In the genomic region with DNA sequence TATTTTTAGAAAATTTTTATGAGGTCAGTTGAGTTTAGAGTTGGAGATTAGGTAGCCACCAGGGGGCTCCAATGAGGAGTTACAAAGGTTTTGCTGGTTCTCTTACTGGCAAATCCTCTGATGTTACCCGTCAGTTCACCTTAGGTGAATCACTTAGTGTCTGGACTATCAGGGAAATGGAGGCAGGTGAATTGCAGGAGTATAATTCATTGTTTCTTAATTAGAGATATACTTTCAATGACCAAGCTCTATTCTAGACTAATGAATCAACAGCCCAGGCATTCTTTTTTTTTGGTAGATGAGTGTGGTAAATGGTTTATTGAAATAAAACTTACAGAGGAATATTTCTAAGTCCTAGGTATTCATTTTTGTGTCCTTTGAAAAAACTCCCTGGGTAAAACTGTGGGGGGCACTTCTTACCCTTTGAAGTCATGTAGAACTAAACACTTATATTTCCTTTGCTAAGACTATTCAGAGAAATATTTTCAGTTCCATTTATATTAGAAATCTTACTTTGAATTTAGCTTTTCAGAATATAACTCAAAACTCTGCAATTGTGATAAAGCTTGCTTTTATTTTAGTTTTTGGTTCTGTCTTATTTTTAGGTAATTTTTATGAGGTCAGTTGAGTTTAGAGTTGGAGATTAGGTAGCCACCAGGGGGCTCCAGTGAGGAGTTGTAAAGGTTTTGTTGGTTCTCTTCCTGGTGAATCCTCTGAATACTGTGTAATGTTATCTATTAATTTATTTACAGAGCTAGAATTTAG, we compare ENCODE assay signal across 8 cellular contexts. TPM values are rescaled to one million over a fixed set of nuclear protein-coding genes. Genes with fewer than 3 reads are reported as not detected.
DNase-seq lines count a peak whose midpoint lies in the region; ATAC-seq and TF ChIP-seq lines count a peak whose summit lies in the region.

No MANE protein-coding gene starts in this region.

- no peak overlapping the region for H3K27ac Mint-ChIP-seq in MCF 10A (ENCODE audit: low read depth, unreplicated experiment)
- H3K27ac Mint-ChIP-seq in effector memory CD8-positive, alpha-beta T cell, result peak overlapping the region in 1 of 2 donors; percentile 58

- H3K27me3 Mint-ChIP-seq in MCF 10A (ENCODE audit: insufficient read depth, unreplicated experiment), result no peaks in the 10 kb centered on the region
- no peaks in the 10 kb centered on the region for H3K27me3 Mint-ChIP-seq in effector memory CD8-positive, alpha-beta T cell

- H3K36me3 Mint-ChIP-seq in MCF 10A (ENCODE audit: insufficient read depth, unreplicated experiment), result peaks cover 93% of the 10 kb centered on the region
- H3K36me3 Mint-ChIP-seq in effector memory CD8-positive, alpha-beta T cell (ENCODE audit: insufficient read depth), result peaks cover 71% of the 10 kb centered on the region

- H3K9me3 Mint-ChIP-seq in MCF 10A (ENCODE audit: unreplicated experiment), result no peaks in the 10 kb centered on the region
- H3K9me3 Mint-ChIP-seq in effector memory CD8-positive, alpha-beta T cell, result no peaks in the 10 kb centered on the region

- peaks cover 6% of the 10 kb centered on the region for H3K4me1 Mint-ChIP-seq in MCF 10A (ENCODE audit: insufficient read depth, unreplicated experiment)
- H3K4me1 Mint-ChIP-seq in effector memory CD8-positive, alpha-beta T cell (ENCODE audit: low read depth in 2 of 2), result peaks cover 14 to 24% of the 10 kb centered on the region in 2 donors

- no peak for TF ChIP-seq POLR2A in breast epithelium (IDR thresholded peaks at IDR 0.05)
- TF ChIP-seq POLR2A in testis (IDR thresholded peaks at IDR 0.05), result no peak

- H3K4me3 ChIP-seq in breast epithelium, result no peak overlapping the region
- H3K4me3 ChIP-seq in testis, result no peak overlapping the region

- H3K4me1 ChIP-seq in breast epithelium (no peaks in the 10 kb centered on the region), testis (no peaks in the 10 kb centered on the region)

- H3K27me3 ChIP-seq in breast epithelium, result no peaks in the 10 kb centered on the region
- no peaks in the 10 kb centered on the region for H3K27me3 ChIP-seq in testis

- no TSS peak for BruUV-seq in MCF 10A (replicated peaks; lab: Mats Ljungman, UMichigan)

- CTCF ChIA-PET in MCF 10A (lab: Yijun Ruan, JAX), result interaction anchor here (0.6 to 5.9 kb wide), 58 partner anchors 8 to 1289 kb away, joined by 3 to 74 read pairs (median 5); partner anchors contain the start of genes CDK5R1 and PSMD11

- TF ChIP-seq CTCF in MCF 10A (IDR thresholded peaks at IDR 0.05; ENCODE audit: unreplicated experiment) (peak; percentile 53), breast epithelium (IDR thresholded peaks at IDR 0.05) (peak in 1 of 3 donors; percentile 21), testis (IDR thresholded peaks at IDR 0.05) (peak; percentile 41 to 52 (median 43))

- no peak overlapping the region for H3K4me3 Mint-ChIP-seq in MCF 10A (ENCODE audit: unreplicated experiment)
- no peak overlapping the region for H3K4me3 Mint-ChIP-seq in effector memory CD8-positive, alpha-beta T cell

- ATAC-seq in effector memory CD8-positive, alpha-beta T cell (replicated peaks), result peak; percentile 93
- ATAC-seq in HG03045 (IDR thresholded peaks at IDR 0.05; ENCODE audit: unreplicated experiment), result no peak

- WGBS in testis, 2 donors, result 37 to 61% methylated on average over 1 of the region's 1 CpG

- POLR2A ChIA-PET in MCF 10A (lab: Yijun Ruan, JAX), result interaction anchor here (0.6 to 1.3 kb wide), 11 partner anchors 12 to 609 kb away, joined by 3 to 6 read pairs (median 3); partner anchors contain the start of genes CDK5R1 and PSMD11

- intact Hi-C loops in MCF 10A (cut with micrococcal nuclease), result loop anchor here (1.0 kb wide), 2 partner anchors 147 to 293 kb away; no protein-coding TSS in a partner anchor
- intact Hi-C loops in breast epithelium (cut with DNase I; ENCODE audit: low total_unique reads), result no loop called here
- intact Hi-C loops in testis (cut with DNase I; ENCODE audit: low total_unique reads), result no loop called here

- no peaks in the 10 kb centered on the region for H3K9me3 ChIP-seq in breast epithelium
- no peaks in the 10 kb centered on the region for H3K9me3 ChIP-seq in testis

- H3K27ac ChIP-seq in breast epithelium, result no peak overlapping the region
- no peak overlapping the region for H3K27ac ChIP-seq in testis

- no peaks in the 10 kb centered on the region for H3K36me3 ChIP-seq in breast epithelium
- H3K36me3 ChIP-seq in testis (ENCODE audit: low read depth, missing control alignments), result no peaks in the 10 kb centered on the region

- DNase-seq in MCF 10A (ENCODE audit: unreplicated experiment) (peak; percentile 78), breast epithelium (ENCODE audit: low spot score in 2 of 2) (no peak), NCI-H510A treated with DMSO at 0.1 percent for 48 hours (lab: John Stamatoyannopoulos, UW) (peak; percentile 61), myocyte (ENCODE audit: low read depth) (peak; percentile 60), testis (peak; percentile 70)
- peak; percentile 62 to 64 for DNase-seq in activated CD4-positive, alpha-beta T cell treated with anti-CD3 and anti-CD28 coated beads, Interleukin-2, amount 50 U/mL, for 4 hours
- peak; percentile 60 to 64 (median 63) for DNase-seq in effector memory CD8-positive, alpha-beta T cell

RNA-seq across cellular contexts. Expression of gene PSMD11, which starts 17.7 kb away (rescaled TPM):
- 123 and 134 TPM in 2 replicates for total RNA-seq in MCF 10A (2022)
- 10 to 100 TPM; 49.2 to 61.9 (median 56.6) TPM for total RNA-seq in breast epithelium
- 93.7 and 95.0 TPM in 2 replicates for total RNA-seq in myocyte
- 108 TPM for polyA plus RNA-seq in myocyte (2012)
- 10 to 100 TPM; 53.2 to 59.3 TPM for total RNA-seq in testis
- polyA plus RNA-seq in testis (ENCODE audit: insufficient read depth, low read depth, low replicate concordance), result 99.0 TPM

RNA-seq across cellular contexts. Expression of gene CDK5R1, which starts 24.8 kb away (rescaled TPM):
- total RNA-seq in MCF 10A (2022), result 4.0 and 4.4 TPM in 2 replicates
- total RNA-seq in breast epithelium, result under 1 TPM; 0.66 to 0.88 (median 0.80) TPM
- total RNA-seq in myocyte, result 25.8 and 39.6 TPM in 2 replicates
- 13.4 TPM for polyA plus RNA-seq in myocyte (2012)
- 10 to 100 TPM; 13.2 to 17.0 TPM for total RNA-seq in testis
- polyA plus RNA-seq in testis (ENCODE audit: insufficient read depth, low read depth, low replicate concordance), result 16.2 TPM

Comparison
In these comparisons a context has a peak if more than half of its experiments do, and no peak if none do; other contexts are left out.
1. DNase-seq: peak in MCF 10A (single experiment), NCI-H510A treated with DMSO at 0.1 percent for 48 hours (single experiment), activated CD4-positive, alpha-beta T cell treated with anti-CD3 and anti-CD28 coated beads, Interleukin-2, amount 50 U/mL, for 4 hours (2 of 2), effector memory CD8-positive, alpha-beta T cell (3 of 3), myocyte (single experiment) and testis (single experiment); none in breast epithelium (0 of 2).